ENCODE assay signal across 18 cellular contexts in the genomic region with DNA sequence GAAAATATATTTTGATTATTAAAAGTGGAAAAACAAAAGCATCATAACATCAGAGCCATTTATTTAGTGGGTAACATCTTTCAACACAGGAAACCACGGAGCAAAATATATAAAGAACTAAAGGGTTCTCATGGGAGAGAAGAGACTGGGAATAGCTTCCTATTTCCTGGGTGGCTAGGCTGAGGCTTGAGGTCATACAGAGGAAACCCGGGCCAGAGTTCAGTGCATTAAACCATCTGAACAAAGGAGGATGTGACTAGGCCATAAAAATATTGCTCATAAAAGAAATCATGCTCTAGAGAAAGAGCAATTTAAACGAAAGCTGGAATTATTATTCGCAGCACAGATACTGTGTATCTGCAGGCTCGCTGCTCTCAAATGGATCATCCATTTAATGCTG.
"Had no signal": no experiment of that assay in that cellular context is flagged by ENCODE, and none has a peak within 500 bp of the region (broad histone marks: within the 10 kb centered on the region; RNA-seq: fewer than 3 reads in every experiment).

No MANE protein-coding gene starts in this region.

- H3K9me3 Mint-ChIP-seq: dendritic cell treated with granulocyte-macrophage colony-stimulating factor and Interleukin-4, amounts not matched to agents 40 ng/mL and 50 ng/mL, for 4 days; effector memory CD8-positive, alpha-beta T cell; immature natural killer cell; naive thymus-derived CD4-positive, alpha-beta T cell had no signal

- H3K4me3 ChIP-seq: esophagus muscularis mucosa, gastroesophageal sphincter, pancreas, prostate gland, stomach, thoracic aorta, transverse colon had no signal

- H3K27me3 ChIP-seq: esophagus muscularis mucosa, gastroesophageal sphincter, pancreas, stomach, transverse colon had no signal

- H3K4me1 ChIP-seq: esophagus muscularis mucosa, gastroesophageal sphincter, pancreas, prostate gland, stomach, transverse colon had no signal

- H3K9me3 ChIP-seq: esophagus muscularis mucosa, gastroesophageal sphincter, pancreas, prostate gland, stomach, thoracic aorta, transverse colon had no signal

- H3K27ac ChIP-seq: epithelial cell of prostate, esophagus muscularis mucosa, gastroesophageal sphincter, pancreas, prostate gland, stomach, thoracic aorta, transverse colon had no signal

- ATAC-seq: effector memory CD8-positive, alpha-beta T cell; gastroesophageal sphincter; naive thymus-derived CD4-positive, alpha-beta T cell; pancreas had no signal

- H3K4me3 Mint-ChIP-seq: dendritic cell treated with granulocyte-macrophage colony-stimulating factor and Interleukin-4, amounts not matched to agents 40 ng/mL and 50 ng/mL, for 4 days; effector memory CD8-positive, alpha-beta T cell; immature natural killer cell; naive thymus-derived CD4-positive, alpha-beta T cell had no signal

- H3K36me3 Mint-ChIP-seq: immature natural killer cell; naive thymus-derived CD4-positive, alpha-beta T cell had no signal

- H3K36me3 ChIP-seq: esophagus muscularis mucosa, gastroesophageal sphincter, pancreas, prostate gland, stomach, thoracic aorta, transverse colon had no signal

- DNase-seq: effector memory CD8-positive, alpha-beta T cell; glutamatergic neuron; immature natural killer cell; mesendoderm; naive thymus-derived CD4-positive, alpha-beta T cell; occipital lobe; pancreas; stimulated activated CD4-positive, alpha-beta T cell treated with anti-CD3 and anti-CD28 coated beads, Interleukin-12 subunit alpha, Interleukin-12 subunit beta, amount 100 ng/mL, for 4 hours; stimulated activated naive CD4-positive, alpha-beta T cell; stomach; substantia nigra; transverse colon had no signal

- H3K27ac Mint-ChIP-seq: dendritic cell treated with granulocyte-macrophage colony-stimulating factor and Interleukin-4, amounts not matched to agents 40 ng/mL and 50 ng/mL, for 4 days; effector memory CD8-positive, alpha-beta T cell; immature natural killer cell; naive thymus-derived CD4-positive, alpha-beta T cell had no signal
